ENCODE assay signal across 1 cellular context in genomic region chr1:26006710-26007109, GRCh38.
TF ChIP-seq lines count a peak whose summit lies in the region.

No MANE protein-coding gene starts in this region.

TF ChIP-seq in K562, 482 proteins besides CTCF, POLR2A, EP300 and RAD21 (continues in another document):
- TF ChIP-seq SOX6 (IDR thresholded peaks at IDR 0.05): no peak
- no peak for TF ChIP-seq VEZF1 (CRISPR knock-in tag; IDR thresholded peaks at IDR 0.05)
- TF ChIP-seq CEBPG (CRISPR knock-in tag; IDR thresholded peaks at IDR 0.05): 0 out of 2 replicates have a peak, but pooled peaks have one; percentile 2
- no peak for TF ChIP-seq CEBPG (tag; conservative IDR thresholded peaks at IDR 0.05 in 1 of 2, IDR thresholded peaks at IDR 0.05 in 1 of 2)
- no peak for TF ChIP-seq SNRNP70 (optimal IDR thresholded peaks at IDR 0.05; ENCODE audit: low read depth, low read length)
- no peak for TF ChIP-seq MEIS2 (IDR thresholded peaks at IDR 0.05; ENCODE audit: partially characterized antibody)
- TF ChIP-seq NFYB (IDR thresholded peaks at IDR 0.05; ENCODE audit: extremely low read depth, insufficient read length): no peak
- TF ChIP-seq L3MBTL2 (IDR thresholded peaks at IDR 0.05): peak; percentile 59
- TF ChIP-seq BCOR (IDR thresholded peaks at IDR 0.05): no peak
- TF ChIP-seq ETV5 (CRISPR knock-in tag; IDR thresholded peaks at IDR 0.05; ENCODE audit: low read depth): no peak
- no peak for TF ChIP-seq THRAP3 (IDR thresholded peaks at IDR 0.05; ENCODE audit: borderline replicate concordance)
- no peak for TF ChIP-seq ETS2 (tag; IDR thresholded peaks at IDR 0.05; ENCODE audit: borderline replicate concordance, poor library complexity, severe bottlenecking)
- TF ChIP-seq FOXP4 (CRISPR knock-in tag; IDR thresholded peaks at IDR 0.05; ENCODE audit: borderline replicate concordance): no peak
- no peak for TF ChIP-seq ZNF175 (CRISPR knock-in tag; IDR thresholded peaks at IDR 0.05; ENCODE audit: low read depth)
- no peak for TF ChIP-seq RBM17 (IDR thresholded peaks at IDR 0.05; ENCODE audit: borderline replicate concordance, low read depth, low read length)
- no peak for TF ChIP-seq ELF1 (tag; IDR thresholded peaks at IDR 0.05)
- TF ChIP-seq PTBP1 (IDR thresholded peaks at IDR 0.05; ENCODE audit: low read depth, low read length): no peak
- no peak for TF ChIP-seq GABPA (tag; conservative IDR thresholded peaks at IDR 0.05; ENCODE audit: low read depth)
- no peak for TF ChIP-seq NR4A1 (CRISPR knock-in tag; IDR thresholded peaks at IDR 0.05)
- TF ChIP-seq NR4A1 (tag; IDR thresholded peaks at IDR 0.05): peak; percentile 36; the same call in 1 of the 2 replicates
- TF ChIP-seq HOMEZ (CRISPR knock-in tag; IDR thresholded peaks at IDR 0.05): no peak
- TF ChIP-seq EHMT2 (IDR thresholded peaks at IDR 0.05): no peak
- TF ChIP-seq IRF2 (CRISPR knock-in tag; IDR thresholded peaks at IDR 0.05): 0 out of 2 replicates have a peak, but pooled peaks have one; percentile 63
- no peak for TF ChIP-seq ATF2 (CRISPR knock-in tag; IDR thresholded peaks at IDR 0.05)
- TF ChIP-seq SMAD4 (CRISPR knock-in tag; conservative IDR thresholded peaks at IDR 0.05): no peak
- no peak for TF ChIP-seq ZC3H11A (IDR thresholded peaks at IDR 0.05; ENCODE audit: low read depth, low read length)
- TF ChIP-seq HDAC1 (IDR thresholded peaks at IDR 0.05): 0 out of 4 replicates have a peak, but pooled peaks of 1 of the 2 experiments have one; percentile 22
- TF ChIP-seq THAP12 (CRISPR knock-in tag; IDR thresholded peaks at IDR 0.05): 0 out of 2 replicates have a peak, but pooled peaks have one; percentile 31
- no peak for TF ChIP-seq SRF (CRISPR knock-in tag; IDR thresholded peaks at IDR 0.05)
- TF ChIP-seq RNF219 (CRISPR knock-in tag; IDR thresholded peaks at IDR 0.05): no peak
- TF ChIP-seq FOXO4 (CRISPR knock-in tag; IDR thresholded peaks at IDR 0.05): no peak
- no peak for TF ChIP-seq CTBP1 (IDR thresholded peaks at IDR 0.05; ENCODE audit: borderline replicate concordance)
- no peak for TF ChIP-seq ZC3H4 (CRISPR knock-in tag; IDR thresholded peaks at IDR 0.05; ENCODE audit: borderline replicate concordance)
- TF ChIP-seq ETV1 (tag; conservative IDR thresholded peaks at IDR 0.05; ENCODE audit: low read depth): no peak
- TF ChIP-seq POLR2B (IDR thresholded peaks at IDR 0.05; ENCODE audit: low read depth, partially characterized antibody): no peak
- TF ChIP-seq MYC (IDR thresholded peaks at IDR 0.05; ENCODE audit: low read depth, low read length): no peak
- TF ChIP-seq MYC (CRISPR knock-in tag; IDR thresholded peaks at IDR 0.05; ENCODE audit: borderline replicate concordance, low read depth): no peak
- no peak for TF ChIP-seq NKRF (IDR thresholded peaks at IDR 0.05; ENCODE audit: borderline replicate concordance)
- 0 out of 2 replicates have a peak, but pooled peaks have one; percentile 2 for TF ChIP-seq TFAP4 (CRISPR knock-in tag; IDR thresholded peaks at IDR 0.05; ENCODE audit: borderline replicate concordance)
- TF ChIP-seq BHLHE40 (IDR thresholded peaks at IDR 0.05; ENCODE audit: low read length): no peak
- no peak for TF ChIP-seq ZNF717 (CRISPR knock-in tag; IDR thresholded peaks at IDR 0.05)
- no peak for TF ChIP-seq ZFP1 (CRISPR knock-in tag; IDR thresholded peaks at IDR 0.05)
- no peak for TF ChIP-seq MAFF (IDR thresholded peaks at IDR 0.05; ENCODE audit: low read length)
- no peak for TF ChIP-seq KLF16 (IDR thresholded peaks at IDR 0.05)
- no peak for TF ChIP-seq ZNF609 (CRISPR knock-in tag; IDR thresholded peaks at IDR 0.05; ENCODE audit: borderline replicate concordance)
